Comparison of ENCODE assay signal across 1 cellular context in genomic region chr16:86353185-86353584, GRCh38.
TF ChIP-seq lines count a peak whose summit lies in the region.

No MANE protein-coding gene starts in this region.

TF ChIP-seq in HCT116, 20 proteins besides CTCF, POLR2A, EP300 and RAD21:
- TF ChIP-seq YY1 (IDR thresholded peaks at IDR 0.05; ENCODE audit: extremely low read depth, insufficient replicate concordance, low read depth, low read length), result no peak
- no peak for TF ChIP-seq TCF7L2 (IDR thresholded peaks at IDR 0.05; ENCODE audit: borderline replicate concordance, extremely low read depth, insufficient read depth, insufficient read length)
- TF ChIP-seq ZFX (IDR thresholded peaks at IDR 0.05), result no peak
- no peak for TF ChIP-seq ELF1 (IDR thresholded peaks at IDR 0.05; ENCODE audit: borderline replicate concordance, low read depth)
- TF ChIP-seq ATF3 (IDR thresholded peaks at IDR 0.05), result no peak
- no peak for TF ChIP-seq FOSL1 (IDR thresholded peaks at IDR 0.05; ENCODE audit: low read depth)
TF ChIP-seq in HCT116: peak in this region for 0.
